ENCODE assay signal across 1 cellular context in the genomic region with DNA sequence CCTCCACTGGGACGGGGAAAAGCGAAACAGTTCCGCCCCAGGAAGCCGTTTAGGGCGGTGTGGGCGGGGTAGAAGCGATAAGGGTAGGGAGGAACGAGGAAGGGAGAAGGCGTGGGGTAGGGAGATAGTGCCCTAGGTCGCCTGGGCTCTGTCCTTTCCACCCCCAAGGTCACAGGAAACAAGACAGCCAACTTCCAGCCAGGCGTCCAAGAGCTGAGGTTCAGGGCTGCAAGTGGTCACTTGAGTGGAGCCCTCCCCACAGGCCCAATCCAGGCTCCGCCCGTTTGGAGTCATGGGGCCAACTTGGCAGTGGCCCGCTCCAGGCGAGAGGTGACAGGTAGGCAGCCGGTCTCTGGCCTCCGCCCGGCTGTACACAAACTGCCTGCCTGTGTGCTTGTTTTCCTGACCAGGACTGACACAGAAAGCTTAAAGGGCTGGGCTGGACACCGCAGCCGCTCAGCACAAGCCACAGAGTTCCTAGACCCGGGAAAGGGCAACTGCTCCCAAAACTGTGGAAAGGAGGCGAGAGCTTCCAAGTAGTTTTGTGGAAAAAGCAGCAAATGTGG.
TF ChIP-seq lines count a peak whose summit lies in the region.

TSS of gene RILP (minus strand) at position 23 of the 566 bp plus-strand sequence. CDS start 62 bp downstream, outside the sequence.

TF ChIP-seq in SK-N-SH treated with all-trans-retinoic acid at 6 μM for 48 hours, 23 proteins besides CTCF, POLR2A, EP300 and RAD21 (continued from another document):
- TF ChIP-seq, protein P1, sequence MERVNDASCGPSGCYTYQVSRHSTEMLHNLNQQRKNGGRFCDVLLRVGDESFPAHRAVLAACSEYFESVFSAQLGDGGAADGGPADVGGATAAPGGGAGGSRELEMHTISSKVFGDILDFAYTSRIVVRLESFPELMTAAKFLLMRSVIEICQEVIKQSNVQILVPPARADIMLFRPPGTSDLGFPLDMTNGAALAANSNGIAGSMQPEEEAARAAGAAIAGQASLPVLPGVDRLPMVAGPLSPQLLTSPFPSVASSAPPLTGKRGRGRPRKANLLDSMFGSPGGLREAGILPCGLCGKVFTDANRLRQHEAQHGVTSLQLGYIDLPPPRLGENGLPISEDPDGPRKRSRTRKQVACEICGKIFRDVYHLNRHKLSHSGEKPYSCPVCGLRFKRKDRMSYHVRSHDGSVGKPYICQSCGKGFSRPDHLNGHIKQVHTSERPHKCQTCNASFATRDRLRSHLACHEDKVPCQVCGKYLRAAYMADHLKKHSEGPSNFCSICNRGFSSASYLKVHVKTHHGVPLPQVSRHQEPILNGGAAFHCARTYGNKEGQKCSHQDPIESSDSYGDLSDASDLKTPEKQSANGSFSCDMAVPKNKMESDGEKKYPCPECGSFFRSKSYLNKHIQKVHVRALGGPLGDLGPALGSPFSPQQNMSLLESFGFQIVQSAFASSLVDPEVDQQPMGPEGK (CRISPR knock-in tag; IDR thresholded peaks at IDR 0.05; ENCODE audit: borderline replicate concordance): no peak
- TF ChIP-seq PPARA (CRISPR knock-in tag; IDR thresholded peaks at IDR 0.05; ENCODE audit: borderline replicate concordance) (no peak), TOX (CRISPR knock-in tag; IDR thresholded peaks at IDR 0.05; ENCODE audit: borderline replicate concordance) (no peak), ZNF565 (CRISPR knock-in tag; conservative IDR thresholded peaks at IDR 0.05; ENCODE audit: low read depth) (no peak), ISL1 (CRISPR knock-in tag; IDR thresholded peaks at IDR 0.05) (no peak), TCF4 (CRISPR knock-in tag; IDR thresholded peaks at IDR 0.05; ENCODE audit: borderline replicate concordance) (no peak), ZNF8 (CRISPR knock-in tag; IDR thresholded peaks at IDR 0.05) (no peak), ARNTL (CRISPR knock-in tag; IDR thresholded peaks at IDR 0.05; ENCODE audit: borderline replicate concordance, low read depth) (no peak), OSR1 (CRISPR knock-in tag; IDR thresholded peaks at IDR 0.05) (no peak)
- TF ChIP-seq, protein P2, sequence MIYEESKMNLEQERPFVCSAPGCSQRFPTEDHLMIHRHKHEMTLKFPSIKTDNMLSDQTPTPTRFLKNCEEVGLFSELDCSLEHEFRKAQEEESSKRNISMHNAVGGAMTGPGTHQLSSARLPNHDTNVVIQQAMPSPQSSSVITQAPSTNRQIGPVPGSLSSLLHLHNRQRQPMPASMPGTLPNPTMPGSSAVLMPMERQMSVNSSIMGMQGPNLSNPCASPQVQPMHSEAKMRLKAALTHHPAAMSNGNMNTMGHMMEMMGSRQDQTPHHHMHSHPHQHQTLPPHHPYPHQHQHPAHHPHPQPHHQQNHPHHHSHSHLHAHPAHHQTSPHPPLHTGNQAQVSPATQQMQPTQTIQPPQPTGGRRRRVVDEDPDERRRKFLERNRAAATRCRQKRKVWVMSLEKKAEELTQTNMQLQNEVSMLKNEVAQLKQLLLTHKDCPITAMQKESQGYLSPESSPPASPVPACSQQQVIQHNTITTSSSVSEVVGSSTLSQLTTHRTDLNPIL (CRISPR knock-in tag; IDR thresholded peaks at IDR 0.05; ENCODE audit: low read depth): no peak
